31 cellular contexts compared by ENCODE assay signal in genomic region chr5:6343951-6344596, GRCh38.
"Had no signal": no experiment of that assay in that cellular context is flagged by ENCODE, and none has a peak within 500 bp of the region (broad histone marks: within the 10 kb centered on the region; RNA-seq: fewer than 3 reads in every experiment).

No MANE protein-coding gene starts in this region.

- DNase-seq: activated CD4-positive, alpha-beta T cell treated with anti-CD3 and anti-CD28 coated beads for 36 hours; activated CD4-positive, alpha-beta T cell treated with anti-CD3 and anti-CD28 coated beads, Interleukin-2, amount 10 ng/mL, durations not matched to agents 7 days and 5 days; activated CD4-positive, alpha-beta T cell treated with anti-CD3 and anti-CD28 coated beads, Interleukin-2, amount 50 U/mL, for 48 hours; activated CD8-positive, alpha-beta memory T cell treated with anti-CD3 and anti-CD28 coated beads, Interleukin-2, amount 50 U/mL, for 4 hours; activated CD8-positive, alpha-beta T cell treated with anti-CD3 and anti-CD28 coated beads, Interleukin-2, amount 10 ng/mL, durations not matched to agents 7 days and 5 days; activated gamma-delta T cell treated with Interleukin-2 at 50 U/mL for 16 hours; activated naive CD4-positive, alpha-beta T cell treated with anti-CD3 and anti-CD28 coated beads for 36 hours; activated T-cell treated with anti-CD3 and anti-CD28 coated beads for 4 hours; activated T-cell treated with anti-CD3 and anti-CD28 coated beads, Interleukin-2, amount 50 U/mL, for 4 hours; adrenal gland; body of pancreas; MM.1S; MV-4-11; NCI-H1092; NCI-H1436 treated with DMSO at 0.1 percent for 48 hours; NCI-H1694 treated with DMSO at 0.1 percent for 48 hours; NCI-H2029; NCI-H2171 treated with DMSO at 0.1 percent for 48 hours; NCI-H2227 treated with DMSO at 0.1 percent for 48 hours; NCI-H446 treated with DMSO at 0.1 percent for 48 hours; NCI-H524; NCI-H69; NCI-H82; SHP77 treated with DMSO at 0.1 percent for 48 hours had no signal

- H3K4me1 Mint-ChIP-seq: activated CD4-positive, alpha-beta T cell treated with anti-CD3 and anti-CD28 coated beads for 36 hours; activated CD4-positive, alpha-beta T cell treated with anti-CD3 and anti-CD28 coated beads, Interleukin-2, amount 10 ng/mL, durations not matched to agents 7 days and 5 days; WTC11 had no signal

- H3K9me3 Mint-ChIP-seq: activated CD4-positive, alpha-beta T cell treated with anti-CD3 and anti-CD28 coated beads, Interleukin-2, amount 10 ng/mL, durations not matched to agents 7 days and 5 days; activated naive CD4-positive, alpha-beta T cell treated with anti-CD3 and anti-CD28 coated beads for 36 hours; activated naive CD4-positive, alpha-beta T cell treated with anti-CD3 and anti-CD28 coated beads, Interleukin-2, amount 50 U/mL, for 72 hours; activated T-cell treated with anti-CD3 and anti-CD28 coated beads, Interleukin-2, amount 50 U/mL, for 4 hours; activated T-helper 1 cell treated with anti-CD3 and anti-CD28 coated beads, Interleukin-12 subunit alpha, Interleukin-12 subunit beta, Interleukin-2, Interleukin-4 antibody, amounts not matched to agents 30 ng/mL and 10 ng/mL and 1 ng/mL, durations not matched to agents 14 hours and 24 hours and 36 hours; T-helper 1 cell treated with Interleukin-12 subunit alpha and Interleukin-12 subunit beta and Interleukin-4 antibody, amounts not matched to agents 30 μg/mL and 1 μg/mL, for 36 hours; T-helper 2 cell treated with Interferon-gamma antibody and Interleukin-4, amounts not matched to agents 5 μg/mL and 100 μg/mL, for 36 hours; WTC11 had no signal

- H3K36me3 Mint-ChIP-seq: activated naive CD4-positive, alpha-beta T cell treated with anti-CD3 and anti-CD28 coated beads, Interleukin-2, amount 50 U/mL, for 72 hours; WTC11 had no signal

- H3K27ac Mint-ChIP-seq: activated CD4-positive, alpha-beta T cell treated with anti-CD3 and anti-CD28 coated beads for 36 hours; activated CD4-positive, alpha-beta T cell treated with anti-CD3 and anti-CD28 coated beads, Interleukin-2, amount 10 ng/mL, durations not matched to agents 7 days and 5 days; activated CD8-positive, alpha-beta T cell treated with anti-CD3 and anti-CD28 coated beads, Interleukin-2, amount 10 ng/mL, durations not matched to agents 7 days and 5 days; activated naive CD4-positive, alpha-beta T cell treated with anti-CD3 and anti-CD28 coated beads for 36 hours; activated naive CD4-positive, alpha-beta T cell treated with anti-CD3 and anti-CD28 coated beads, Interleukin-2, amount 50 U/mL, for 72 hours; activated T-helper 1 cell treated with anti-CD3 and anti-CD28 coated beads, Interleukin-12 subunit alpha, Interleukin-12 subunit beta, Interleukin-2, Interleukin-4 antibody, amounts not matched to agents 30 ng/mL and 10 ng/mL and 1 ng/mL, durations not matched to agents 14 hours and 24 hours and 36 hours; T-helper 1 cell treated with Interleukin-12 subunit alpha and Interleukin-12 subunit beta and Interleukin-4 antibody, amounts not matched to agents 30 μg/mL and 1 μg/mL, for 36 hours; T-helper 2 cell treated with Interferon-gamma antibody and Interleukin-4, amounts not matched to agents 5 μg/mL and 100 μg/mL, for 36 hours; WTC11 had no signal

- ATAC-seq: activated CD4-positive, alpha-beta T cell treated with anti-CD3 and anti-CD28 coated beads for 36 hours; activated CD4-positive, CD25-positive, alpha-beta regulatory T cell treated with anti-CD3 and anti-CD28 coated beads, Interleukin-2, amount 50 U/mL, for 24 hours; activated CD8-positive, alpha-beta T cell treated with anti-CD3 and anti-CD28 coated beads, Interleukin-2, amount 10 ng/mL, durations not matched to agents 7 days and 5 days; activated naive CD4-positive, alpha-beta T cell treated with anti-CD3 and anti-CD28 coated beads, Interleukin-2, amount 50 U/mL, for 72 hours; activated T-cell treated with anti-CD3 and anti-CD28 coated beads, Interleukin-2, amount 50 U/mL, for 4 hours; body of pancreas; Panc1; WTC11 had no signal

- H3K27me3 Mint-ChIP-seq: activated CD4-positive, alpha-beta T cell treated with anti-CD3 and anti-CD28 coated beads for 36 hours; activated CD4-positive, alpha-beta T cell treated with anti-CD3 and anti-CD28 coated beads, Interleukin-2, amount 10 ng/mL, durations not matched to agents 7 days and 5 days had no signal

- H3K4me3 Mint-ChIP-seq: activated CD4-positive, alpha-beta T cell treated with anti-CD3 and anti-CD28 coated beads for 36 hours; activated CD4-positive, alpha-beta T cell treated with anti-CD3 and anti-CD28 coated beads, Interleukin-2, amount 10 ng/mL, durations not matched to agents 7 days and 5 days; activated CD8-positive, alpha-beta T cell treated with anti-CD3 and anti-CD28 coated beads, Interleukin-2, amount 10 ng/mL, durations not matched to agents 7 days and 5 days; activated naive CD4-positive, alpha-beta T cell treated with anti-CD3 and anti-CD28 coated beads for 36 hours; activated T-cell treated with anti-CD3 and anti-CD28 coated beads, Interleukin-2, amount 50 U/mL, for 4 hours; activated T-helper 1 cell treated with anti-CD3 and anti-CD28 coated beads, Interleukin-12 subunit alpha, Interleukin-12 subunit beta, Interleukin-2, Interleukin-4 antibody, amounts not matched to agents 30 ng/mL and 10 ng/mL and 1 ng/mL, durations not matched to agents 14 hours and 24 hours and 36 hours; T-helper 1 cell treated with Interleukin-12 subunit alpha and Interleukin-12 subunit beta and Interleukin-4 antibody, amounts not matched to agents 30 μg/mL and 1 μg/mL, for 36 hours; T-helper 2 cell treated with Interferon-gamma antibody and Interleukin-4, amounts not matched to agents 5 μg/mL and 100 μg/mL, for 36 hours; WTC11 had no signal
